In genomic region chr10:21036757-21037156, GRCh38 we compare ENCODE assay signal across 25 cellular contexts.
"Had no signal": no experiment of that assay in that cellular context is flagged by ENCODE, and none has a peak within 500 bp of the region (broad histone marks: within the 10 kb centered on the region; RNA-seq: fewer than 3 reads in every experiment).

No MANE protein-coding gene starts in this region.

- H3K27ac Mint-ChIP-seq: activated CD4-positive, alpha-beta memory T cell treated with anti-CD3 and anti-CD28 coated beads for 36 hours; activated CD4-positive, alpha-beta T cell treated with anti-CD3 and anti-CD28 coated beads for 36 hours; activated CD4-positive, alpha-beta T cell treated with anti-CD3 and anti-CD28 coated beads, Interleukin-2, amount 10 ng/mL, durations not matched to agents 24 days and 14 days; activated CD8-positive, alpha-beta memory T cell treated with anti-CD3 and anti-CD28 coated beads, Interleukin-2, amount 10 ng/mL, durations not matched to agents 7 days and 5 days; activated CD8-positive, alpha-beta T cell treated with anti-CD3 and anti-CD28 coated beads, Interleukin-2, amount 10 ng/mL, durations not matched to agents 7 days and 5 days; activated naive CD4-positive, alpha-beta T cell treated with anti-CD3 and anti-CD28 coated beads, Interleukin-2, amount 10 ng/mL, durations not matched to agents 7 days and 5 days; activated naive CD4-positive, alpha-beta T cell treated with anti-CD3 and anti-CD28 coated beads, Interleukin-2, amount 50 U/mL, for 72 hours; activated naive CD8-positive, alpha-beta T cell treated with anti-CD3 and anti-CD28 coated beads, Interleukin-2, amount 10 ng/mL, durations not matched to agents 7 days and 5 days; activated T-helper 1 cell treated with anti-CD3 and anti-CD28 coated beads, Interleukin-12 subunit alpha, Interleukin-12 subunit beta, Interleukin-2, Interleukin-4 antibody, amounts not matched to agents 30 ng/mL and 10 ng/mL and 1 ng/mL, durations not matched to agents 14 hours and 24 hours and 36 hours; brain had no signal

- DNase-seq: activated CD4-positive, alpha-beta memory T cell treated with anti-CD3 and anti-CD28 coated beads for 36 hours; activated CD4-positive, alpha-beta T cell treated with anti-CD3 and anti-CD28 coated beads for 36 hours; activated CD4-positive, alpha-beta T cell treated with anti-CD3 and anti-CD28 coated beads, Interleukin-2, amount 10 ng/mL, durations not matched to agents 24 days and 14 days; activated CD4-positive, CD25-positive, alpha-beta regulatory T cell; activated CD4-positive, CD25-positive, alpha-beta regulatory T cell treated with anti-CD3 and anti-CD28 coated beads, Interleukin-2, amount 50 U/mL, for 72 hours; activated CD8-positive, alpha-beta memory T cell treated with anti-CD3 and anti-CD28 coated beads, Interleukin-2, amount 10 ng/mL, durations not matched to agents 7 days and 5 days; activated CD8-positive, alpha-beta memory T cell treated with anti-CD3 and anti-CD28 coated beads, Interleukin-2, amount 50 U/mL, for 4 hours; activated CD8-positive, alpha-beta T cell treated with anti-CD3 and anti-CD28 coated beads, Interleukin-2, amount 10 ng/mL, durations not matched to agents 7 days and 5 days; activated gamma-delta T cell; activated naive CD4-positive, alpha-beta T cell; activated naive CD4-positive, alpha-beta T cell treated with anti-CD3 and anti-CD28 coated beads, Interleukin-2, amount 10 ng/mL, durations not matched to agents 7 days and 5 days; activated naive CD8-positive, alpha-beta T cell treated with anti-CD3 and anti-CD28 coated beads, Interleukin-2, amount 10 ng/mL, durations not matched to agents 7 days and 5 days; activated T-cell treated with anti-CD3 and anti-CD28 coated beads, Interleukin-2, amount 50 U/mL, for 1 hour; activated T-cell treated with anti-CD3 and anti-CD28 coated beads, Interleukin-2, amount 50 U/mL, for 48 hours; effector CD8-positive, alpha-beta T cell; esophagus squamous epithelium; foreskin melanocyte; T-helper 2 cell had no signal

- H3K4me3 Mint-ChIP-seq: activated CD4-positive, alpha-beta memory T cell treated with anti-CD3 and anti-CD28 coated beads for 36 hours; activated CD4-positive, alpha-beta T cell treated with anti-CD3 and anti-CD28 coated beads for 36 hours; activated CD4-positive, alpha-beta T cell treated with anti-CD3 and anti-CD28 coated beads, Interleukin-2, amount 10 ng/mL, durations not matched to agents 24 days and 14 days; activated CD8-positive, alpha-beta memory T cell treated with anti-CD3 and anti-CD28 coated beads, Interleukin-2, amount 10 ng/mL, durations not matched to agents 7 days and 5 days; activated CD8-positive, alpha-beta T cell treated with anti-CD3 and anti-CD28 coated beads, Interleukin-2, amount 10 ng/mL, durations not matched to agents 7 days and 5 days; activated naive CD4-positive, alpha-beta T cell treated with anti-CD3 and anti-CD28 coated beads, Interleukin-2, amount 10 ng/mL, durations not matched to agents 7 days and 5 days; activated naive CD8-positive, alpha-beta T cell treated with anti-CD3 and anti-CD28 coated beads, Interleukin-2, amount 10 ng/mL, durations not matched to agents 7 days and 5 days; activated T-helper 1 cell treated with anti-CD3 and anti-CD28 coated beads, Interleukin-12 subunit alpha, Interleukin-12 subunit beta, Interleukin-2, Interleukin-4 antibody, amounts not matched to agents 30 ng/mL and 10 ng/mL and 1 ng/mL, durations not matched to agents 14 hours and 24 hours and 36 hours; brain; central memory CD8-positive, alpha-beta T cell had no signal

- H3K9me3 Mint-ChIP-seq: activated CD4-positive, alpha-beta memory T cell treated with anti-CD3 and anti-CD28 coated beads for 36 hours; activated T-helper 1 cell treated with anti-CD3 and anti-CD28 coated beads, Interleukin-12 subunit alpha, Interleukin-12 subunit beta, Interleukin-2, Interleukin-4 antibody, amounts not matched to agents 30 ng/mL and 10 ng/mL and 1 ng/mL, durations not matched to agents 14 hours and 24 hours and 36 hours had no signal

- H3K27me3 Mint-ChIP-seq: activated CD4-positive, alpha-beta memory T cell treated with anti-CD3 and anti-CD28 coated beads for 36 hours; activated CD4-positive, alpha-beta T cell treated with anti-CD3 and anti-CD28 coated beads, Interleukin-2, amount 10 ng/mL, durations not matched to agents 24 days and 14 days; activated CD8-positive, alpha-beta memory T cell treated with anti-CD3 and anti-CD28 coated beads, Interleukin-2, amount 10 ng/mL, durations not matched to agents 7 days and 5 days; activated naive CD4-positive, alpha-beta T cell treated with anti-CD3 and anti-CD28 coated beads, Interleukin-2, amount 10 ng/mL, durations not matched to agents 7 days and 5 days; activated naive CD8-positive, alpha-beta T cell treated with anti-CD3 and anti-CD28 coated beads, Interleukin-2, amount 10 ng/mL, durations not matched to agents 7 days and 5 days; brain; central memory CD8-positive, alpha-beta T cell had no signal

- H3K36me3 Mint-ChIP-seq: activated CD4-positive, alpha-beta memory T cell treated with anti-CD3 and anti-CD28 coated beads for 36 hours; activated CD8-positive, alpha-beta memory T cell treated with anti-CD3 and anti-CD28 coated beads, Interleukin-2, amount 10 ng/mL, durations not matched to agents 7 days and 5 days; activated naive CD4-positive, alpha-beta T cell treated with anti-CD3 and anti-CD28 coated beads, Interleukin-2, amount 10 ng/mL, durations not matched to agents 7 days and 5 days; activated naive CD4-positive, alpha-beta T cell treated with anti-CD3 and anti-CD28 coated beads, Interleukin-2, amount 50 U/mL, for 72 hours; activated naive CD8-positive, alpha-beta T cell treated with anti-CD3 and anti-CD28 coated beads, Interleukin-2, amount 10 ng/mL, durations not matched to agents 7 days and 5 days had no signal

- H3K4me3 ChIP-seq: ascending aorta, esophagus squamous epithelium, gastroesophageal sphincter had no signal

- H3K36me3 ChIP-seq: ascending aorta, esophagus squamous epithelium, gastroesophageal sphincter had no signal

- H3K4me1 ChIP-seq: ascending aorta, esophagus squamous epithelium, gastroesophageal sphincter had no signal

- H3K4me1 Mint-ChIP-seq: activated CD4-positive, alpha-beta T cell treated with anti-CD3 and anti-CD28 coated beads for 36 hours; activated CD4-positive, alpha-beta T cell treated with anti-CD3 and anti-CD28 coated beads, Interleukin-2, amount 10 ng/mL, durations not matched to agents 24 days and 14 days; activated CD8-positive, alpha-beta memory T cell treated with anti-CD3 and anti-CD28 coated beads, Interleukin-2, amount 10 ng/mL, durations not matched to agents 7 days and 5 days; activated naive CD4-positive, alpha-beta T cell treated with anti-CD3 and anti-CD28 coated beads, Interleukin-2, amount 10 ng/mL, durations not matched to agents 7 days and 5 days; activated naive CD8-positive, alpha-beta T cell treated with anti-CD3 and anti-CD28 coated beads, Interleukin-2, amount 10 ng/mL, durations not matched to agents 7 days and 5 days; brain; central memory CD8-positive, alpha-beta T cell had no signal

- H3K27me3 ChIP-seq: ascending aorta, esophagus squamous epithelium, gastroesophageal sphincter had no signal

- H3K27ac ChIP-seq: ascending aorta, epithelial cell of prostate, esophagus squamous epithelium, gastroesophageal sphincter had no signal

- H3K9me3 ChIP-seq: ascending aorta, esophagus squamous epithelium, gastroesophageal sphincter had no signal
